8 cellular contexts compared by ENCODE assay signal in genomic region chrX:109856974-109857373, GRCh38.
A peak's percentile ranks its signal among the peaks of the same experiment; 100 is the strongest.
DNase-seq lines count a peak whose midpoint lies in the region; ATAC-seq, FAIRE-seq and TF ChIP-seq lines count a peak whose summit lies in the region.

No MANE protein-coding gene starts in this region.

- in situ Hi-C loops in HepG2 (cut with HindIII; ENCODE audit: extremely low pct_ligation_motif_present, low pct_unique_long_range_greater_than_20kb) = loop anchor here (10.0 kb wide), 1 partner anchor 122 kb away; the partner anchor contains the start of gene ACSL4

- 0 out of 2 replicates have a peak, but pooled peaks have one; percentile 31 for TF ChIP-seq RAD21 in HepG2 (CRISPR knock-in tag; IDR thresholded peaks at IDR 0.05)

- ATAC-seq in activated CD8-positive, alpha-beta T cell treated with anti-CD3 and anti-CD28 coated beads for 36 hours = no peak
- ATAC-seq in HepG2 (no peak), left colon (no peak), left lobe of liver (no peak)

- no peak overlapping the region for H3T11ph ChIP-seq in H9 (ENCODE audit: low read length)

- H3K9me3 Mint-ChIP-seq in H9 = peaks cover 7 to 10% of the 10 kb centered on the region in 2 experiments; a peak in 4 of 5 replicates
- no peaks in the 10 kb centered on the region for H3K9me3 Mint-ChIP-seq in activated CD8-positive, alpha-beta T cell treated with anti-CD3 and anti-CD28 coated beads for 36 hours

- H3K36me3 ChIP-seq in HepG2 (replicated peaks in 1 of 2; ENCODE audit: control insufficient read depth in 1 of 2, insufficient read depth in 2 of 2, low read length in 2 of 2) = no peaks in the 10 kb centered on the region

- no peak overlapping the region for H4K5ac ChIP-seq in H9 (ENCODE audit: insufficient read length, low read depth, low read length)

- no peaks in the 10 kb centered on the region for H3K27me3 ChIP-seq in H9 (ENCODE audit: insufficient read depth, low read length)
- H3K27me3 ChIP-seq in HepG2 (ENCODE audit: control insufficient read depth in 1 of 2, insufficient read depth in 2 of 2, low read length in 2 of 2) = no peaks in the 10 kb centered on the region

- H2BK15ac ChIP-seq in H9 (ENCODE audit: low read depth, low read length) = no peak overlapping the region

- H2BK120ac ChIP-seq in H9 (ENCODE audit: low read depth, low read length, poor library complexity, severe bottlenecking) = no peak overlapping the region

- H3K4me1 ChIP-seq in H9 (ENCODE audit: insufficient read depth, low read length) (no peaks in the 10 kb centered on the region; the same call in 1 of the 2 replicates), HepG2 (ENCODE audit: insufficient read depth, low read length) (peaks cover 75% of the 10 kb centered on the region)

- no peaks in the 10 kb centered on the region; the same call in 1 of the 2 replicates for H3K27me3 Mint-ChIP-seq in H9 (ENCODE audit: low read depth)
- H3K27me3 Mint-ChIP-seq in activated CD8-positive, alpha-beta T cell treated with anti-CD3 and anti-CD28 coated beads for 36 hours = no peaks in the 10 kb centered on the region

- H2AK5ac ChIP-seq in H9 (ENCODE audit: insufficient read length, low read length) = no peak overlapping the region

- H2BK20ac ChIP-seq in H9 (ENCODE audit: low read depth, low read length, poor library complexity, severe bottlenecking) = no peak overlapping the region

- H4K20me1 ChIP-seq in H9 (ENCODE audit: control insufficient read depth, insufficient read depth, insufficient read length) (no peaks in the 10 kb centered on the region), HepG2 (ENCODE audit: insufficient read depth, low read length) (no peaks in the 10 kb centered on the region)

- H3K79me2 ChIP-seq in H9 (ENCODE audit: insufficient read depth, low read length) = no peaks in the 10 kb centered on the region
- peaks cover 13% of the 10 kb centered on the region for H3K79me2 ChIP-seq in HepG2 (ENCODE audit: insufficient read depth, low read length)

- no peak overlapping the region; a peak in 1 of 6 replicates for H3K4me3 ChIP-seq in HepG2 (replicated peaks in 1 of 3; ENCODE audit: insufficient read depth in 1 of 3, low read depth in 2 of 3, low read length in 3 of 3)

- H3K23me2 ChIP-seq in H9 (ENCODE audit: insufficient read length, low read depth, low read length, poor library complexity, severe bottlenecking) = no peaks in the 10 kb centered on the region

- H3K36me3 Mint-ChIP-seq in H9 (ENCODE audit: insufficient read depth in 1 of 3, low read depth in 3 of 3) = peaks cover 4 to 8% (median 6%) of the 10 kb centered on the region in 3 experiments
- no peaks in the 10 kb centered on the region for H3K36me3 Mint-ChIP-seq in activated CD8-positive, alpha-beta T cell treated with anti-CD3 and anti-CD28 coated beads for 36 hours (ENCODE audit: low read depth)

- H2BK12ac ChIP-seq in H9 (ENCODE audit: insufficient read length, low read depth, low read length) = no peak overlapping the region

- no peak overlapping the region for H4K91ac ChIP-seq in H9 (ENCODE audit: insufficient read length, low read depth, low read length)

- H4K8ac ChIP-seq in H9 (replicated peaks; ENCODE audit: insufficient read length, low read depth, low read length) = no peak overlapping the region

- H3K4me3 Mint-ChIP-seq in H9 = no peak overlapping the region
- H3K4me3 Mint-ChIP-seq in activated CD8-positive, alpha-beta T cell treated with anti-CD3 and anti-CD28 coated beads for 36 hours = no peak overlapping the region

- H3K27ac ChIP-seq in H9 (ENCODE audit: insufficient read length, low read depth, low read length) (no peak overlapping the region), HepG2 (ENCODE audit: extremely low read length, insufficient read depth, low read length) (peak overlapping the region; percentile 96)

- no peak for FAIRE-seq in HepG2 (lab: Jason Lieb, UNC)

- H3K79me1 ChIP-seq in H9 (ENCODE audit: insufficient read depth, low read depth, low read length, poor library complexity, severe bottlenecking) = no peaks in the 10 kb centered on the region

- TF ChIP-seq CTCF in H9 (conservative IDR thresholded peaks at IDR 0.05) (peak; percentile 96), HepG2 (CRISPR knock-in tag; IDR thresholded peaks at IDR 0.05) (peak; percentile 50)
- peak; percentile 73 for TF ChIP-seq CTCF in activated CD8-positive, alpha-beta T cell treated with anti-CD3 and anti-CD28 coated beads for 36 hours (IDR thresholded peaks at IDR 0.05)

- H3K4me1 Mint-ChIP-seq in H9 = peaks cover 10 to 20% of the 10 kb centered on the region in 2 experiments
- H3K4me1 Mint-ChIP-seq in activated CD8-positive, alpha-beta T cell treated with anti-CD3 and anti-CD28 coated beads for 36 hours (ENCODE audit: low read depth) = peaks cover 4% of the 10 kb centered on the region

- DNase-seq in COLO829 (ENCODE audit: low spot score) (peak; percentile 21), H9 (no peak), HepG2 (ENCODE audit: low spot score) (peak; percentile 28), left colon (no peak), posterior cingulate gyrus (no peak), left lobe of liver (ENCODE audit: low spot score) (no peak), NCI-H2029 (lab: John Stamatoyannopoulos, UW) (no peak)
- DNase-seq in activated CD8-positive, alpha-beta T cell treated with anti-CD3 and anti-CD28 coated beads for 36 hours = peak; percentile 9

- no CpG with 5 or more reads among the region's 5 CpGs for WGBS in H9 (ENCODE audit: extremely low coverage, insufficient read length, low lambda C conversion rate)
- WGBS in HepG2 (ENCODE audit: low lambda C conversion rate) = 4% methylated on average over 5 of the region's 5 CpGs

- H3K14ac ChIP-seq in H9 (ENCODE audit: insufficient read depth, low read length) = no peak overlapping the region

- no peak for TF ChIP-seq POLR2A in HepG2 (IDR thresholded peaks at IDR 0.05; ENCODE audit: insufficient read depth in 1 of 2, low read depth in 2 of 2, low read length in 2 of 2)

- H3K18ac ChIP-seq in H9 (ENCODE audit: insufficient read length, low read depth, low read length) = no peak overlapping the region

- H3K27ac Mint-ChIP-seq in H9 = no peak overlapping the region
- no peak overlapping the region for H3K27ac Mint-ChIP-seq in activated CD8-positive, alpha-beta T cell treated with anti-CD3 and anti-CD28 coated beads for 36 hours

- H3K4ac ChIP-seq in H9 (ENCODE audit: low read depth, low read length) = no peak overlapping the region

- no peak overlapping the region for H3K4me2 ChIP-seq in H9 (ENCODE audit: insufficient read depth, insufficient read length, low read length)
- H3K4me2 ChIP-seq in HepG2 (ENCODE audit: low read depth, low read length) = peak overlapping the region; percentile 82

- POLR2A ChIA-PET in activated CD8-positive, alpha-beta T cell treated with anti-CD3 and anti-CD28 coated beads for 36 hours (lab: Charles Lee) = no interaction called here
- POLR2A ChIA-PET in HepG2 (lab: Yijun Ruan, JAX) = interaction anchor here (0.6 to 2.2 kb wide), 13 partner anchors 15 to 149 kb away, joined by 3 to 12 read pairs (median 4); partner anchors contain the start of gene ACSL4

- no TSS peak for BruUV-seq in HepG2 (replicated peaks; lab: Mats Ljungman, UMichigan)

- H3K9ac ChIP-seq in H9 (ENCODE audit: extremely low read depth, insufficient read length, low read length) (no peak overlapping the region), HepG2 (ENCODE audit: insufficient read depth, low read depth, low read length) (0 out of 2 replicates have a peak overlapping the region, but pooled peaks have one; percentile 39)

- TF ChIP-seq EP300 in HepG2 (IDR thresholded peaks at IDR 0.05; ENCODE audit: low read depth in 2 of 2, low read length in 2 of 2) (no peak; a peak in 1 of 4 replicates), HepG2 (CRISPR knock-in tag; IDR thresholded peaks at IDR 0.05; ENCODE audit: borderline replicate concordance) (no peak)

- no peak overlapping the region for H2BK5ac ChIP-seq in H9 (ENCODE audit: insufficient read length, low read length)

- no peak overlapping the region for H3K56ac ChIP-seq in H9 (ENCODE audit: insufficient read length, low read depth, low read length)

- H3K9me3 ChIP-seq in H9 (ENCODE audit: control insufficient read depth, low read depth, low read length) (no peaks in the 10 kb centered on the region), HepG2 (ENCODE audit: low read length) (no peaks in the 10 kb centered on the region)

- CTCF ChIA-PET in activated CD8-positive, alpha-beta T cell treated with anti-CD3 and anti-CD28 coated beads for 36 hours (lab: Charles Lee) = interaction anchor here (0.7 to 9.7 kb wide), 44 partner anchors 8 to 376 kb away, joined by 3 to 140 read pairs (median 4); partner anchors contain the start of gene NXT2
- CTCF ChIA-PET in HepG2 (lab: Yijun Ruan, JAX; ENCODE audit: low intra/inter-chr PET ratio, low total read pairs) = interaction anchor here (1.7 kb wide), 1 partner anchor 144 kb away, joined by 9 read pairs; no protein-coding TSS in a partner anchor

- no peak overlapping the region for H3K23ac ChIP-seq in H9 (ENCODE audit: insufficient read length, low read depth, low read length)

- intact Hi-C loops in activated CD8-positive, alpha-beta T cell treated with anti-CD3 and anti-CD28 coated beads for 36 hours (cut with micrococcal nuclease) = loop anchor here (2.0 to 10.0 kb wide), 2 partner anchors 82 to 144 kb away; no protein-coding TSS in a partner anchor
- intact Hi-C loops in HepG2 (cut with micrococcal nuclease; ENCODE audit: unreplicated experiment) = no loop called here
- intact Hi-C loops in left colon (cut with DNase I, micrococcal nuclease) = loop anchor here in 1 of 2 donors (5.0 kb wide), 1 partner anchor 145 kb away; no protein-coding TSS in a partner anchor
- intact Hi-C loops in posterior cingulate gyrus (cut with DNase I) = loop anchor here (5.0 kb wide), 1 partner anchor 145 kb away; no protein-coding TSS in a partner anchor

- no peak overlapping the region for H2AFZ ChIP-seq in H9 (ENCODE audit: low read length)
- H2AFZ ChIP-seq in HepG2 (ENCODE audit: low read length) = no peak overlapping the region

TF ChIP-seq in HepG2, 621 proteins besides CTCF, POLR2A, EP300 and RAD21 (continues in another document):
- TF ChIP-seq REXO4 (CRISPR knock-in tag; IDR thresholded peaks at IDR 0.05; ENCODE audit: borderline replicate concordance) (no peak), FUBP1 (CRISPR knock-in tag; IDR thresholded peaks at IDR 0.05; ENCODE audit: borderline replicate concordance) (no peak)

Comparison
In these comparisons a context has a peak if more than half of its experiments do, and no peak if none do; other contexts are left out.
1. DNase-seq: peak in COLO829 (single experiment), activated CD8-positive, alpha-beta T cell treated with anti-CD3 and anti-CD28 coated beads for 36 hours (single experiment) and HepG2 (single experiment); none in H9 (single experiment), left colon (0 of 2), posterior cingulate gyrus (0 of 10), left lobe of liver (single experiment) and NCI-H2029 (single experiment).
2. Peak in every context shown above with its lines, with median percentiles within 50 percentile points of each other: CTCF ChIP-seq.